In genomic region chr6:32189082-32189741, GRCh38 we compare ENCODE assay signal across 6 cellular contexts. TPM values are rescaled to one million over a fixed set of nuclear protein-coding genes. Genes with fewer than 3 reads are reported as not detected.
DNase-seq lines count a peak whose midpoint lies in the region; ATAC-seq and TF ChIP-seq lines count a peak whose summit lies in the region.

No MANE protein-coding gene starts in this region.

- H3K4me3 ChIP-seq in KMS-11 (IDR thresholded peaks at IDR 0.05; ENCODE audit: insufficient read depth, low read depth, low read length) (no peak overlapping the region), ectodermal cell (ENCODE audit: insufficient read depth, low read depth, low read length) (peak overlapping the region; percentile 58), psoas muscle (peak overlapping the region; percentile 77)

- H3K27ac ChIP-seq in KMS-11: peak overlapping the region; percentile 69
- no peak overlapping the region for H3K27ac ChIP-seq in ectodermal cell (ENCODE audit: insufficient read depth, low read depth, low read length, poor library complexity, severe bottlenecking)
- peak overlapping the region; percentile 91 for H3K27ac ChIP-seq in psoas muscle

- H3K4me1 ChIP-seq in KMS-11 (ENCODE audit: low read depth, poor library complexity, severe bottlenecking): peaks cover 42% of the 10 kb centered on the region
- peaks cover 30% of the 10 kb centered on the region for H3K4me1 ChIP-seq in ectodermal cell (ENCODE audit: control insufficient read depth, insufficient read depth, low read length)
- peaks cover 18% of the 10 kb centered on the region for H3K4me1 ChIP-seq in psoas muscle

- H3K9ac ChIP-seq in KMS-11: peak overlapping the region; percentile 73

- DNase-seq in psoas muscle: no peak
- DNase-seq in left lobe of liver (ENCODE audit: low spot score): no peak

- H3K27me3 ChIP-seq in KMS-11 (ENCODE audit: insufficient read depth, low read depth): no peaks in the 10 kb centered on the region
- H3K27me3 ChIP-seq in ectodermal cell (ENCODE audit: control insufficient read depth, insufficient read depth, low read length, poor library complexity, severe bottlenecking): no peaks in the 10 kb centered on the region
- no peaks in the 10 kb centered on the region for H3K27me3 ChIP-seq in psoas muscle (ENCODE audit: insufficient read depth in 3 of 3, low read length in 2 of 3)

- ATAC-seq in psoas muscle (peak in 1 of 4 donors; percentile 0), left lobe of liver (no peak), GM21619 (IDR thresholded peaks at IDR 0.05; ENCODE audit: unreplicated experiment) (no peak), GM18520 (IDR thresholded peaks at IDR 0.05; ENCODE audit: unreplicated experiment) (no peak)

- no peak for TF ChIP-seq CTCF in KMS-11 (conservative IDR thresholded peaks at IDR 0.05; ENCODE audit: low read depth, low read length)
- no peak for TF ChIP-seq CTCF in psoas muscle (IDR thresholded peaks at IDR 0.05)

- 5 to 10% methylated on average over 10 of the region's 10 CpGs for WGBS in ectodermal cell, 2 experiments
- 1 to 7% (median 5%) methylated on average over 9 to 10 of the region's 10 CpGs for WGBS in psoas muscle, 3 donors

- H2AFZ ChIP-seq in KMS-11 (ENCODE audit: low read depth): no peak overlapping the region

- intact Hi-C loops in psoas muscle (cut with DNase I): no loop called here

- peaks cover 11% of the 10 kb centered on the region for H3K79me2 ChIP-seq in KMS-11 (ENCODE audit: insufficient read depth, low read depth)

- H3K36me3 ChIP-seq in KMS-11 (ENCODE audit: insufficient read depth): no peaks in the 10 kb centered on the region
- H3K36me3 ChIP-seq in ectodermal cell (ENCODE audit: control insufficient read depth, insufficient read depth, low read length): peaks cover 12% of the 10 kb centered on the region
- peaks cover 0 to 21% of the 10 kb centered on the region in 2 donors for H3K36me3 ChIP-seq in psoas muscle (ENCODE audit: insufficient read depth in 1 of 2, low read depth in 1 of 2)

- no peaks in the 10 kb centered on the region for H4K20me1 ChIP-seq in KMS-11 (ENCODE audit: insufficient read depth)

- H3K9me3 ChIP-seq in ectodermal cell (ENCODE audit: control insufficient read depth, low read length) (no peaks in the 10 kb centered on the region), psoas muscle (no peaks in the 10 kb centered on the region)

- H3K4me2 ChIP-seq in KMS-11: peak overlapping the region; percentile 88

RNA-seq across cellular contexts. Expression of gene PBX2, which starts 0.8 kb away (rescaled TPM):
- 259 TPM for polyA plus RNA-seq in ectodermal cell (2013, experiment 1 of 4)
- 252 TPM for polyA plus RNA-seq in ectodermal cell (2013, experiment 2 of 4)
- polyA plus RNA-seq in ectodermal cell (2013, experiment 3 of 4): 199 TPM
- 223 TPM for polyA plus RNA-seq in ectodermal cell (2013, experiment 4 of 4)
- total RNA-seq in psoas muscle (10 to 100 TPM; 36.1 to 46.7 (median 37.5) TPM), left lobe of liver (26.7 TPM)
- polyA plus RNA-seq in psoas muscle: 10 to 100 TPM; 20.4 to 27.4 (median 22.1) TPM

RNA-seq across cellular contexts. Expression of gene GPSM3, which starts 3.2 kb away (rescaled TPM):
- 9.4 TPM for polyA plus RNA-seq in ectodermal cell (2013, experiment 1 of 4)
- polyA plus RNA-seq in ectodermal cell (2013, experiment 2 of 4): 9.5 TPM
- 6.5 TPM for polyA plus RNA-seq in ectodermal cell (2013, experiment 3 of 4)
- polyA plus RNA-seq in ectodermal cell (2013, experiment 4 of 4): 8.6 TPM
- total RNA-seq in psoas muscle: 1 to 10 TPM; 1.7 to 5.1 (median 3.5) TPM
- polyA plus RNA-seq in psoas muscle: 1 to 10 TPM; 1.5 to 2.7 (median 2.6) TPM
- 5.1 TPM for total RNA-seq in left lobe of liver

RNA-seq across cellular contexts. Expression of gene AGER, which starts 5.2 kb away (rescaled TPM):
- 17.5 TPM for polyA plus RNA-seq in ectodermal cell (2013, experiment 1 of 4)
- polyA plus RNA-seq in ectodermal cell (2013, experiment 2 of 4): 16.8 TPM
- polyA plus RNA-seq in ectodermal cell (2013, experiment 3 of 4): 11.3 TPM
- 13.9 TPM for polyA plus RNA-seq in ectodermal cell (2013, experiment 4 of 4)
- total RNA-seq in psoas muscle: 1 to 10 TPM in 3 of 4 donors, under 1 TPM in 1; 0.85 to 2.0 (median 1.4) TPM
- 1 to 10 TPM in 1 of 3 donors, under 1 TPM in 2; 0.79 to 1.7 (median 0.91) TPM for polyA plus RNA-seq in psoas muscle
- total RNA-seq in left lobe of liver: 6.0 TPM

RNA-seq across cellular contexts. Expression of gene RNF5, which starts 11.0 kb away (rescaled TPM):
- 125 TPM for polyA plus RNA-seq in ectodermal cell (2013, experiment 1 of 4)
- polyA plus RNA-seq in ectodermal cell (2013, experiment 2 of 4): 134 TPM
- polyA plus RNA-seq in ectodermal cell (2013, experiment 3 of 4): 110 TPM
- 130 TPM for polyA plus RNA-seq in ectodermal cell (2013, experiment 4 of 4)
- total RNA-seq in psoas muscle (10 to 100 TPM; 52.0 to 91.1 (median 57.0) TPM), left lobe of liver (57.3 TPM)
- 100 to 1,000 TPM; 110 to 122 (median 113) TPM for polyA plus RNA-seq in psoas muscle

RNA-seq across cellular contexts. Expression of gene AGPAT1, which starts 13.3 kb away (rescaled TPM):
- polyA plus RNA-seq in ectodermal cell (2013, experiment 1 of 4): 152 TPM
- polyA plus RNA-seq in ectodermal cell (2013, experiment 2 of 4): 151 TPM
- polyA plus RNA-seq in ectodermal cell (2013, experiment 3 of 4): 114 TPM
- 136 TPM for polyA plus RNA-seq in ectodermal cell (2013, experiment 4 of 4)
- total RNA-seq in psoas muscle: 10 to 100 TPM; 36.8 to 59.8 (median 47.7) TPM
- 10 to 100 TPM; 35.0 to 77.8 (median 38.0) TPM for polyA plus RNA-seq in psoas muscle
- 32.4 TPM for total RNA-seq in left lobe of liver
